8 cellular contexts compared by ENCODE assay signal in genomic region chr13:40667622-40667978, GRCh38. TPM values are rescaled to one million over a fixed set of nuclear protein-coding genes. Genes with fewer than 3 reads are reported as not detected.
A peak's percentile ranks its signal among the peaks of the same experiment; 100 is the strongest.
DNase-seq lines count a peak whose midpoint lies in the region; ATAC-seq, FAIRE-seq and TF ChIP-seq lines count a peak whose summit lies in the region.

No MANE protein-coding gene starts in this region.

- TF ChIP-seq CTCF in RWPE1 (conservative IDR thresholded peaks at IDR 0.05; ENCODE audit: low read depth) (no peak), esophagus squamous epithelium (IDR thresholded peaks at IDR 0.05) (no peak), neutrophil (IDR thresholded peaks at IDR 0.05) (no peak), GM20000 (IDR thresholded peaks at IDR 0.05; ENCODE audit: extremely low read depth, missing control alignments) (no peak)

- POLR2A ChIA-PET in CD4-positive, alpha-beta memory T cell (lab: Charles Lee; ENCODE audit: partially characterized antibody) = interaction anchor here (0.8 to 2.2 kb wide), 13 partner anchors 15 to 725 kb away, joined by 3 to 12 read pairs (median 3); no protein-coding TSS in a partner anchor
- POLR2A ChIA-PET in RWPE1 (lab: Yijun Ruan, JAX; ENCODE audit: low non-redundant PET) = no interaction called here

- H3K36me3 ChIP-seq in CD4-positive, alpha-beta memory T cell (ENCODE audit: insufficient read depth, low read length) = no peaks in the 10 kb centered on the region
- no peaks in the 10 kb centered on the region for H3K36me3 ChIP-seq in esophagus squamous epithelium
- H3K36me3 ChIP-seq in neutrophil = no peaks in the 10 kb centered on the region

- WGBS in esophagus squamous epithelium, 2 donors = 11 to 24% methylated on average over 5 of the region's 5 CpGs

- peak overlapping the region; percentile 61 to 73 for H3K4me3 ChIP-seq in CD4-positive, alpha-beta memory T cell (ENCODE audit: low read length in 2 of 2)
- H3K4me3 ChIP-seq in esophagus squamous epithelium (peak overlapping the region; percentile 77 to 97 (median 91)), neutrophil (ENCODE audit: low read depth in 1 of 2, low read length in 1 of 2) (peak overlapping the region; percentile 91 to 95)

- intact Hi-C loops in CD4-positive, alpha-beta memory T cell (cut with micrococcal nuclease) = loop anchor here (2.0 to 10.0 kb wide), 6 partner anchors 173 to 890 kb away; no protein-coding TSS in a partner anchor
- intact Hi-C loops in esophagus squamous epithelium (cut with DNase I) = loop anchor here (5.0 kb wide), 1 partner anchor 605 kb away; no protein-coding TSS in a partner anchor

- H3K27me3 ChIP-seq in CD4-positive, alpha-beta memory T cell (ENCODE audit: insufficient read depth, low read length) = no peaks in the 10 kb centered on the region
- H3K27me3 ChIP-seq in esophagus squamous epithelium (no peaks in the 10 kb centered on the region), neutrophil (peaks cover 26% of the 10 kb centered on the region)

- CTCF ChIA-PET in CD4-positive, alpha-beta memory T cell (lab: Charles Lee; ENCODE audit: partially characterized antibody) = interaction anchor here (0.6 to 3.8 kb wide), 12 partner anchors 8 to 725 kb away, joined by 3 to 24 read pairs (median 4); no protein-coding TSS in a partner anchor
- CTCF ChIA-PET in RWPE1 (lab: Yijun Ruan, JAX) = interaction anchor here (0.7 kb wide), 2 partner anchors 726 to 891 kb away, joined by 3 to 4 read pairs; no protein-coding TSS in a partner anchor

- H3K4me1 Mint-ChIP-seq in CD4-positive, alpha-beta memory T cell = peaks cover 14 to 40% (median 24%) of the 10 kb centered on the region in 4 donors

- no peaks in the 10 kb centered on the region for H3K9me3 Mint-ChIP-seq in CD4-positive, alpha-beta memory T cell

- H3K9me3 ChIP-seq in CD4-positive, alpha-beta memory T cell (ENCODE audit: control insufficient read depth in 1 of 2, low read length in 2 of 2) = no peaks in the 10 kb centered on the region
- H3K9me3 ChIP-seq in esophagus squamous epithelium = no peaks in the 10 kb centered on the region
- H3K9me3 ChIP-seq in neutrophil = no peaks in the 10 kb centered on the region

- H3K27ac ChIP-seq in CD4-positive, alpha-beta memory T cell (ENCODE audit: low read depth, low read length) = peak overlapping the region; percentile 71
- H3K27ac ChIP-seq in RWPE1 = peak overlapping the region; percentile 90
- peak overlapping the region; percentile 99 for H3K27ac ChIP-seq in esophagus squamous epithelium
- H3K27ac ChIP-seq in neutrophil = peak overlapping the region; percentile 92

- peak in 1 of 5 donors; percentile 46 for DNase-seq in CD4-positive, alpha-beta memory T cell
- DNase-seq in RWPE1 (ENCODE audit: low spot score) (no peak), esophagus squamous epithelium (lab: John Stamatoyannopoulos, UW) (no peak), frontal cortex (ENCODE audit: low spot score in 2 of 2) (no peak), GM20000 (ENCODE audit: low spot score) (no peak)

- H3K36me3 Mint-ChIP-seq in CD4-positive, alpha-beta memory T cell = peaks cover 0 to 26% of the 10 kb centered on the region in 2 donors

- no peak for FAIRE-seq in frontal cortex (lab: Jason Lieb, UNC)

- peak overlapping the region; percentile 86 to 96 (median 93) for H3K4me3 Mint-ChIP-seq in CD4-positive, alpha-beta memory T cell

- H3K27ac Mint-ChIP-seq in CD4-positive, alpha-beta memory T cell = peak overlapping the region; percentile 83 to 97 (median 88)

- no peak for TF ChIP-seq POLR2A in esophagus squamous epithelium (IDR thresholded peaks at IDR 0.05)

- no peaks in the 10 kb centered on the region for H3K27me3 Mint-ChIP-seq in CD4-positive, alpha-beta memory T cell

- peaks cover 21% of the 10 kb centered on the region for H3K4me1 ChIP-seq in CD4-positive, alpha-beta memory T cell (ENCODE audit: insufficient read depth, low read length)
- H3K4me1 ChIP-seq in esophagus squamous epithelium = peaks cover 0 to 40% (median 6%) of the 10 kb centered on the region in 3 donors
- peaks cover 25 to 27% of the 10 kb centered on the region in 2 experiments for H3K4me1 ChIP-seq in neutrophil (ENCODE audit: control insufficient read depth in 1 of 2, insufficient read depth in 1 of 2, low read depth in 1 of 2, low read length in 1 of 2)

- ATAC-seq in GM21528 (IDR thresholded peaks at IDR 0.05; ENCODE audit: low FRiP score, unreplicated experiment) = no peak
- no peak for ATAC-seq in HG02981 (IDR thresholded peaks at IDR 0.05; ENCODE audit: unreplicated experiment)

RNA-seq across cellular contexts. Expression of gene FOXO1, which starts 1.2 kb away (rescaled TPM):
- total RNA-seq in CD4-positive, alpha-beta memory T cell = 10 to 100 TPM; 68.0 to 68.4 TPM
- polyA plus RNA-seq in CD4-positive, alpha-beta memory T cell = 10 to 100 TPM; 35.2 to 72.3 TPM
- total RNA-seq in esophagus squamous epithelium (10 to 100 TPM in 3 of 4 donors, 1 to 10 TPM in 1; 9.1 to 42.3 (median 14.2) TPM), frontal cortex (9.8 TPM)
